17 cellular contexts compared by ENCODE assay signal in genomic region chr11:111312076-111312475, GRCh38. TPM values are rescaled to one million over a fixed set of nuclear protein-coding genes. Genes with fewer than 3 reads are reported as not detected.
DNase-seq lines count a peak whose midpoint lies in the region; ATAC-seq and TF ChIP-seq lines count a peak whose summit lies in the region.
"Had no signal": no experiment of that assay in that cellular context is flagged by ENCODE, and none has a peak within 500 bp of the region (broad histone marks: within the 10 kb centered on the region; RNA-seq: fewer than 3 reads in every experiment).

No MANE protein-coding gene starts in this region.

- CTCF ChIA-PET in naive thymus-derived CD4-positive, alpha-beta T cell (lab: Charles Lee) = no interaction called here

- H3K27ac ChIP-seq in trophoblast cell (ENCODE audit: low read depth, low read length) = no peak overlapping the region
- no peak overlapping the region for H3K27ac ChIP-seq in breast epithelium
- no peak overlapping the region for H3K27ac ChIP-seq in naive thymus-derived CD4-positive, alpha-beta T cell (ENCODE audit: low read depth, low read length)
- H3K27ac ChIP-seq: 22Rv1, BLaER1 had no signal

- no peaks in the 10 kb centered on the region for H3K36me3 ChIP-seq in trophoblast cell (ENCODE audit: control insufficient read depth in 1 of 2, insufficient read depth in 2 of 2, low read length in 2 of 2)
- H3K36me3 ChIP-seq in breast epithelium = no peaks in the 10 kb centered on the region
- no peaks in the 10 kb centered on the region for H3K36me3 ChIP-seq in naive thymus-derived CD4-positive, alpha-beta T cell (ENCODE audit: control insufficient read depth in 2 of 3, insufficient read depth in 3 of 3, low read length in 3 of 3)
- H3K36me3 ChIP-seq: BLaER1, HAP-1 had no signal

- H2BK12ac ChIP-seq in trophoblast cell (ENCODE audit: low read length) = no peak overlapping the region

- H3K27ac Mint-ChIP-seq in CD14-positive monocyte = no peak overlapping the region
- peak overlapping the region in 1 of 9 donors; percentile 26 for H3K27ac Mint-ChIP-seq in naive thymus-derived CD4-positive, alpha-beta T cell
- H3K27ac Mint-ChIP-seq: CD4-positive, CD25-positive, alpha-beta regulatory T cell had no signal

- POLR2A ChIA-PET in naive thymus-derived CD4-positive, alpha-beta T cell (lab: Charles Lee) = no interaction called here

- no peaks in the 10 kb centered on the region for H3K79me2 ChIP-seq in trophoblast cell (ENCODE audit: control insufficient read depth, insufficient read depth, low read length, poor library complexity)

- no peak overlapping the region for H4K12ac ChIP-seq in trophoblast cell (ENCODE audit: low read depth, low read length)

- H3K9me3 ChIP-seq in trophoblast cell (ENCODE audit: insufficient read depth, low read depth, low read length) (peaks cover 1% of the 10 kb centered on the region), breast epithelium (no peaks in the 10 kb centered on the region)
- H3K9me3 ChIP-seq in naive thymus-derived CD4-positive, alpha-beta T cell (ENCODE audit: control insufficient read depth in 2 of 3, low read length in 3 of 3) = no peaks in the 10 kb centered on the region
- H3K9me3 ChIP-seq: HAP-1 had no signal

- H3K9me3 Mint-ChIP-seq in CD14-positive monocyte = peaks cover 0 to 10% (median 5%) of the 10 kb centered on the region in 7 donors
- H3K9me3 Mint-ChIP-seq in naive thymus-derived CD4-positive, alpha-beta T cell = peaks cover 0 to 6% (median 0%) of the 10 kb centered on the region in 11 donors

- no peaks in the 10 kb centered on the region for H3K4me1 Mint-ChIP-seq in CD14-positive monocyte
- no peaks in the 10 kb centered on the region for H3K4me1 Mint-ChIP-seq in naive thymus-derived CD4-positive, alpha-beta T cell
- H3K4me1 Mint-ChIP-seq: CD4-positive, CD25-positive, alpha-beta regulatory T cell had no signal

- no peak overlapping the region for H2AK5ac ChIP-seq in trophoblast cell (ENCODE audit: low read length)

- no peak overlapping the region for H3K4me3 Mint-ChIP-seq in CD14-positive monocyte
- no peak overlapping the region for H3K4me3 Mint-ChIP-seq in naive thymus-derived CD4-positive, alpha-beta T cell
- H3K4me3 Mint-ChIP-seq: CD4-positive, CD25-positive, alpha-beta regulatory T cell had no signal

- DNase-seq in DMS53 (lab: John Stamatoyannopoulos, UW) = peak; percentile 57
- no peak for DNase-seq in DMS53 treated with DMSO at 0.1 percent for 48 hours (lab: John Stamatoyannopoulos, UW; ENCODE audit: unreplicated experiment)
- DNase-seq in DMS79 (lab: John Stamatoyannopoulos, UW) = peak; percentile 15
- peak; percentile 60 for DNase-seq in NCI-H345 (lab: John Stamatoyannopoulos, UW)
- peak; percentile 43 to 82 for DNase-seq in trophoblast cell
- DNase-seq in CD14-positive monocyte (ENCODE audit: low spot score) = no peak
- no peak for DNase-seq in breast epithelium (ENCODE audit: low spot score in 2 of 2)
- no peak for DNase-seq in naive thymus-derived CD4-positive, alpha-beta T cell
- DNase-seq: AML-193; Calu3; CD4-positive, CD25-positive, alpha-beta regulatory T cell; DMS 273 treated with DMSO at 0.1 percent for 48 hours; GF-D8 had no signal

- intact Hi-C loops in CD14-positive monocyte (cut with micrococcal nuclease) (no loop called here), breast epithelium (cut with DNase I; ENCODE audit: low total_unique reads) (no loop called here)
- intact Hi-C loops in naive thymus-derived CD4-positive, alpha-beta T cell (cut with micrococcal nuclease) = no loop called here

- H3K4me1 ChIP-seq in trophoblast cell (ENCODE audit: control insufficient read depth in 1 of 2, insufficient read depth in 2 of 2, low read length in 2 of 2) (no peaks in the 10 kb centered on the region), breast epithelium (no peaks in the 10 kb centered on the region)
- no peaks in the 10 kb centered on the region for H3K4me1 ChIP-seq in naive thymus-derived CD4-positive, alpha-beta T cell (ENCODE audit: control insufficient read depth in 2 of 2, insufficient read depth in 2 of 2, low read length in 2 of 2)
- H3K4me1 ChIP-seq: HAP-1 had no signal

- H3K27me3 Mint-ChIP-seq in CD14-positive monocyte (ENCODE audit: low read depth in 3 of 3) = peaks cover 1 to 6% (median 1%) of the 10 kb centered on the region in 3 donors
- peaks cover 8 to 50% (median 21%) of the 10 kb centered on the region in 5 donors for H3K27me3 Mint-ChIP-seq in naive thymus-derived CD4-positive, alpha-beta T cell

- no peak for ATAC-seq in naive thymus-derived CD4-positive, alpha-beta T cell

- H3K27me3 ChIP-seq in trophoblast cell (ENCODE audit: insufficient read depth, low read length) (no peaks in the 10 kb centered on the region), breast epithelium (no peaks in the 10 kb centered on the region)
- H3K27me3 ChIP-seq in naive thymus-derived CD4-positive, alpha-beta T cell (ENCODE audit: control insufficient read depth in 2 of 2, insufficient read depth in 2 of 2, low read length in 2 of 2) = no peaks in the 10 kb centered on the region
- H3K27me3 ChIP-seq: BLaER1 had no signal

- H3K14ac ChIP-seq in trophoblast cell (ENCODE audit: low read length) = no peak overlapping the region

- TF ChIP-seq CTCF in CD14-positive monocyte (IDR thresholded peaks at IDR 0.05) (no peak), breast epithelium (IDR thresholded peaks at IDR 0.05) (no peak)

- H2AFZ ChIP-seq in trophoblast cell (ENCODE audit: insufficient read depth, low read length, poor library complexity) = no peak overlapping the region

- no peak overlapping the region for H3K23ac ChIP-seq in trophoblast cell (ENCODE audit: low read length)

- WGBS in trophoblast cell (ENCODE audit: extremely low coverage, insufficient coverage, insufficient read length) = no CpG with 5 or more reads among the region's 1 CpG

- H3K4me2 ChIP-seq in trophoblast cell (ENCODE audit: low read length) = no peak overlapping the region
- H3K4me2 ChIP-seq: BLaER1 had no signal

- no peak overlapping the region for H3K18ac ChIP-seq in trophoblast cell (ENCODE audit: low read length)

- no peaks in the 10 kb centered on the region for H3K36me3 Mint-ChIP-seq in CD14-positive monocyte
- no peaks in the 10 kb centered on the region for H3K36me3 Mint-ChIP-seq in naive thymus-derived CD4-positive, alpha-beta T cell
- H3K36me3 Mint-ChIP-seq: CD4-positive, CD25-positive, alpha-beta regulatory T cell had no signal

- TF ChIP-seq POLR2A in breast epithelium (IDR thresholded peaks at IDR 0.05) = no peak

- H4K91ac ChIP-seq in trophoblast cell (ENCODE audit: low read depth, low read length) = no peak overlapping the region

- no peak overlapping the region for H3K9ac ChIP-seq in trophoblast cell (ENCODE audit: low read length)
- H3K9ac ChIP-seq: BLaER1 had no signal

- no peak overlapping the region for H3K4me3 ChIP-seq in trophoblast cell (ENCODE audit: low read depth, low read length)
- H3K4me3 ChIP-seq in breast epithelium = no peak overlapping the region
- H3K4me3 ChIP-seq in naive thymus-derived CD4-positive, alpha-beta T cell (ENCODE audit: low read length) = no peak overlapping the region
- H3K4me3 ChIP-seq: BLaER1, HAP-1 had no signal

- no peaks in the 10 kb centered on the region for H3K79me1 ChIP-seq in trophoblast cell (ENCODE audit: low read length)

- H4K8ac ChIP-seq in trophoblast cell (ENCODE audit: low read depth, low read length) = no peak overlapping the region

- H2BK5ac ChIP-seq in trophoblast cell (ENCODE audit: low read depth, low read length, poor library complexity) = no peak overlapping the region

- no peak overlapping the region for H3K4ac ChIP-seq in trophoblast cell (ENCODE audit: low read depth, low read length)

- no peak overlapping the region for H2BK120ac ChIP-seq in trophoblast cell (ENCODE audit: insufficient read depth, low read length, poor library complexity)

RNA-seq across cellular contexts. Expression of gene POU2AF3, which starts 13.7 kb away (rescaled TPM):
- 2.4 and 3.4 TPM in 2 replicates for polyA plus RNA-seq in trophoblast cell (2013)
- polyA plus RNA-seq in CD14-positive monocyte = not detected
- 1 to 10 TPM; 1.4 to 3.6 (median 1.6) TPM for total RNA-seq in breast epithelium
- not detected for total RNA-seq in naive thymus-derived CD4-positive, alpha-beta T cell
- not detected for polyA plus RNA-seq in naive thymus-derived CD4-positive, alpha-beta T cell
- total RNA-seq: CD4-positive, CD25-positive, alpha-beta regulatory T cell; HT1080 had no signal
- polyA plus RNA-seq: CD4-positive, CD25-positive, alpha-beta regulatory T cell had no signal

Comparison
In these comparisons a context has a peak if more than half of its experiments do, and no peak if none do; other contexts are left out.
1. DNase-seq: peak in DMS53 (single experiment), DMS79 (single experiment), NCI-H345 (single experiment) and trophoblast cell (2 of 2); none in DMS53 treated with DMSO at 0.1 percent for 48 hours (single experiment), CD14-positive monocyte (single experiment), breast epithelium (0 of 2) and naive thymus-derived CD4-positive, alpha-beta T cell (0 of 9).